15 cellular contexts compared by ENCODE assay signal in genomic region chr17:44044092-44044491, GRCh38. TPM values are rescaled to one million over a fixed set of nuclear protein-coding genes. Genes with fewer than 3 reads are reported as not detected.
DNase-seq lines count a peak whose midpoint lies in the region; ATAC-seq, FAIRE-seq and TF ChIP-seq lines count a peak whose summit lies in the region.
"Had no signal": no experiment of that assay in that cellular context is flagged by ENCODE, and none has a peak within 500 bp of the region (broad histone marks: within the 10 kb centered on the region; RNA-seq: fewer than 3 reads in every experiment).

No MANE protein-coding gene starts in this region.

- H3K9me3 Mint-ChIP-seq in activated T-helper 2 cell treated with anti-CD3 and anti-CD28 coated beads, Interferon-gamma antibody, Interleukin-2, Interleukin-4, amounts not matched to agents 10 μg/mL and 5 μg/mL and 100 μg/mL, durations not matched to agents 14 hours and 24 hours and 36 hours = no peaks in the 10 kb centered on the region
- H3K9me3 Mint-ChIP-seq: central memory CD8-positive, alpha-beta T cell had no signal

- peaks cover 15% of the 10 kb centered on the region; the same call in 1 of the 2 replicates for H4K20me1 ChIP-seq in HCT116 (ENCODE audit: insufficient read depth)

- H3K36me3 Mint-ChIP-seq in activated T-helper 2 cell treated with anti-CD3 and anti-CD28 coated beads, Interferon-gamma antibody, Interleukin-2, Interleukin-4, amounts not matched to agents 10 μg/mL and 5 μg/mL and 100 μg/mL, durations not matched to agents 14 hours and 24 hours and 36 hours (ENCODE audit: low read depth) = peaks cover 49% of the 10 kb centered on the region

- H3K27ac Mint-ChIP-seq in activated T-helper 2 cell treated with anti-CD3 and anti-CD28 coated beads, Interferon-gamma antibody, Interleukin-2, Interleukin-4, amounts not matched to agents 10 μg/mL and 5 μg/mL and 100 μg/mL, durations not matched to agents 14 hours and 24 hours and 36 hours = no peak overlapping the region

- TF ChIP-seq RAD21 in A549 (conservative IDR thresholded peaks at IDR 0.05 in 1 of 2, IDR thresholded peaks at IDR 0.05 in 1 of 2) (no peak), HCT116 (IDR thresholded peaks at IDR 0.05; ENCODE audit: low read depth) (no peak)

- TF ChIP-seq POLR2A in A549 (IDR thresholded peaks at IDR 0.05; ENCODE audit: low read length) = no peak
- no peak for TF ChIP-seq POLR2A in HCT116 (IDR thresholded peaks at IDR 0.05; ENCODE audit: borderline replicate concordance, extremely low read depth, insufficient read depth, insufficient read length)

- RAD21 ChIA-PET in HCT116 (lab: Charles Lee; ENCODE audit: low non-redundant PET in 1 of 2, low total read pairs in 2 of 2, uncharacterized antibody in 2 of 2, unreplicated experiment in 2 of 2) = interaction anchor here in 1 of 2 experiments (0.6 kb wide), 1 partner anchor 676 kb away, joined by 4 read pairs; no protein-coding TSS in a partner anchor

- DNase-seq in A549 (ENCODE audit: low read depth in 1 of 2, low spot score in 1 of 2) (no peak), HCT116 (ENCODE audit: low read depth, low spot score) (no peak), cardiac fibroblast (ENCODE audit: low read depth in 2 of 2) (peak; percentile 59 to 79), lower lobe of right lung (no peak), GM19239 (ENCODE audit: insufficient read length, low spot score) (no peak), T-helper 9 cell (no peak)
- no peak for DNase-seq in activated CD8-positive, alpha-beta memory T cell treated with anti-CD3 and anti-CD28 coated beads, Interleukin-2, amount 50 U/mL, for 48 hours
- no peak for DNase-seq in activated T-helper 2 cell treated with anti-CD3 and anti-CD28 coated beads, Interferon-gamma antibody, Interleukin-2, Interleukin-4, amounts not matched to agents 10 μg/mL and 5 μg/mL and 100 μg/mL, durations not matched to agents 14 hours and 24 hours and 36 hours (ENCODE audit: low spot score)
- DNase-seq: BE2C, left ventricle myocardium superior, NCI-H2029 treated with DMSO at 0.1 percent for 48 hours, posterior cingulate gyrus, thyroid gland had no signal

- no peak for TF ChIP-seq EP300 in A549 (IDR thresholded peaks at IDR 0.05)

- H3K27me3 Mint-ChIP-seq in activated T-helper 2 cell treated with anti-CD3 and anti-CD28 coated beads, Interferon-gamma antibody, Interleukin-2, Interleukin-4, amounts not matched to agents 10 μg/mL and 5 μg/mL and 100 μg/mL, durations not matched to agents 14 hours and 24 hours and 36 hours (ENCODE audit: low read depth) = no peaks in the 10 kb centered on the region
- H3K27me3 Mint-ChIP-seq: central memory CD8-positive, alpha-beta T cell had no signal

- 58% methylated on average over 1 of the region's 1 CpG for WGBS in A549 (ENCODE audit: missing lambda C conversion rate)

- peaks cover 13% of the 10 kb centered on the region for H3K4me1 Mint-ChIP-seq in activated T-helper 2 cell treated with anti-CD3 and anti-CD28 coated beads, Interferon-gamma antibody, Interleukin-2, Interleukin-4, amounts not matched to agents 10 μg/mL and 5 μg/mL and 100 μg/mL, durations not matched to agents 14 hours and 24 hours and 36 hours (ENCODE audit: low read depth)

- H3K9me3 ChIP-seq in A549 = no peaks in the 10 kb centered on the region
- H3K9me3 ChIP-seq in HCT116 (ENCODE audit: control insufficient read depth in 1 of 2, insufficient read depth in 1 of 2, low read depth in 1 of 2, low read length in 2 of 2) = no peaks in the 10 kb centered on the region
- no peaks in the 10 kb centered on the region for H3K9me3 ChIP-seq in lower lobe of right lung
- H3K9me3 ChIP-seq: BE2C, thyroid gland had no signal

- H3K4me3 ChIP-seq in A549 (no peak overlapping the region), HCT116 (replicated peaks in 1 of 2; ENCODE audit: low read depth in 1 of 2, low read length in 2 of 2) (no peak overlapping the region), cardiac fibroblast (replicated peaks in 1 of 2; ENCODE audit: low read depth in 2 of 2, low read length in 2 of 2) (no peak overlapping the region), lower lobe of right lung (no peak overlapping the region)
- H3K4me3 ChIP-seq: thyroid gland had no signal

- ATAC-seq in A549 = no peak
- no peak for ATAC-seq in HCT116
- no peak for ATAC-seq in lower lobe of right lung

- peaks cover 92% of the 10 kb centered on the region for H3K79me2 ChIP-seq in HCT116 (ENCODE audit: insufficient read depth, low read length)

- H3K4me3 Mint-ChIP-seq in activated T-helper 2 cell treated with anti-CD3 and anti-CD28 coated beads, Interferon-gamma antibody, Interleukin-2, Interleukin-4, amounts not matched to agents 10 μg/mL and 5 μg/mL and 100 μg/mL, durations not matched to agents 14 hours and 24 hours and 36 hours (ENCODE audit: low read depth) = no peak overlapping the region
- H3K4me3 Mint-ChIP-seq: central memory CD8-positive, alpha-beta T cell had no signal

- no peaks in the 10 kb centered on the region for H3K9me2 ChIP-seq in HCT116 (ENCODE audit: insufficient read depth)

- H3K36me3 ChIP-seq in HCT116 (ENCODE audit: control insufficient read depth in 1 of 2, insufficient read depth in 2 of 2, low read length in 2 of 2) = peaks cover 14 to 34% of the 10 kb centered on the region in 2 experiments; a peak in 2 of 4 replicates
- H3K36me3 ChIP-seq in lower lobe of right lung = peaks cover 25% of the 10 kb centered on the region

- intact Hi-C loops in HCT116 (cut with micrococcal nuclease) = no loop called here
- intact Hi-C loops in lower lobe of right lung (cut with DNase I) = loop anchor here (10.0 kb wide), 1 partner anchor 99 kb away; the partner anchor contains the start of gene PPY
- intact Hi-C loops in activated T-helper 2 cell treated with anti-CD3 and anti-CD28 coated beads, Interferon-gamma antibody, Interleukin-2, Interleukin-4, amounts not matched to agents 10 μg/mL and 5 μg/mL and 100 μg/mL, durations not matched to agents 14 hours and 24 hours and 36 hours (cut with micrococcal nuclease) = no loop called here

- TF ChIP-seq CTCF in A549 (IDR thresholded peaks at IDR 0.05) (no peak), HCT116 (IDR thresholded peaks at IDR 0.05 in 2 of 3, conservative IDR thresholded peaks at IDR 0.05 in 1 of 3; ENCODE audit: borderline replicate concordance in 1 of 3, insufficient read depth in 1 of 3, low read depth in 2 of 3, low read length in 2 of 3) (no peak), cardiac fibroblast (IDR thresholded peaks at IDR 0.05; ENCODE audit: low read depth, low read length) (no peak), lower lobe of right lung (IDR thresholded peaks at IDR 0.05) (no peak)

- FAIRE-seq in A549 (lab: Jason Lieb, UNC) (no peak), GM19239 (lab: Jason Lieb, UNC) (no peak)
- FAIRE-seq: G401.6 had no signal

- 0 out of 6 replicates have a peak overlapping the region, but pooled peaks of 1 of the 2 experiments have one; percentile 0 for H3K27ac ChIP-seq in A549
- no peak overlapping the region for H3K27ac ChIP-seq in HCT116 (ENCODE audit: low read depth, low read length)
- peak overlapping the region; percentile 6 for H3K27ac ChIP-seq in lower lobe of right lung
- H3K27ac ChIP-seq: thyroid gland had no signal

- POLR2A ChIA-PET in A549 (lab: Yijun Ruan, JAX) (interaction anchor here (0.6 to 2.1 kb wide), 4 partner anchors 15 to 79 kb away, joined by 3 to 7 read pairs (median 4); partner anchors contain the start of genes G6PC3, HDAC5 and LSM12), HCT116 (lab: Charles Lee) (interaction anchor here (0.9 to 1.3 kb wide), 3 partner anchors 18 to 46 kb away, joined by 3 read pairs; no protein-coding TSS in a partner anchor)

- H3K4me1 ChIP-seq in A549 (peaks cover 11% of the 10 kb centered on the region), HCT116 (ENCODE audit: control insufficient read depth in 1 of 2, insufficient read depth in 2 of 2, low read length in 2 of 2) (no peaks in the 10 kb centered on the region), lower lobe of right lung (peaks cover 37% of the 10 kb centered on the region)

- H2AFZ ChIP-seq in HCT116 (ENCODE audit: low read depth, low read length, poor library complexity, severe bottlenecking) = no peak overlapping the region

- TSS peak; percentile 21 for BruUV-seq in HCT116 (replicated peaks; lab: Mats Ljungman, UMichigan)

- no peaks in the 10 kb centered on the region for H3K27me3 ChIP-seq in HCT116 (ENCODE audit: insufficient read depth, low read length)
- H3K27me3 ChIP-seq in lower lobe of right lung (ENCODE audit: low read depth) = no peaks in the 10 kb centered on the region
- H3K27me3 ChIP-seq: BE2C, thyroid gland had no signal

- no peak overlapping the region for H3K9ac ChIP-seq in HCT116 (ENCODE audit: low read length)

- H3K4me2 ChIP-seq in A549 (0 out of 3 replicates have a peak overlapping the region, but pooled peaks have one; percentile 10), HCT116 (ENCODE audit: low read length) (no peak overlapping the region)

- CTCF ChIA-PET in A549 (lab: Yijun Ruan, JAX) (interaction anchor here (0.6 to 8.6 kb wide), 16 partner anchors 7 to 133 kb away, joined by 3 to 145 read pairs (median 4); partner anchors contain the start of genes HDAC5, LSM12 and PPY), HCT116 (lab: Charles Lee) (interaction anchor here (0.6 to 3.5 kb wide), 2 partner anchors 18 to 100 kb away, joined by 4 to 40 read pairs; no protein-coding TSS in a partner anchor)

RNA-seq across cellular contexts. Expression of gene LSM12, which starts 22.4 kb away (rescaled TPM):
- 64.9 and 75.0 TPM in 2 replicates for polyA plus RNA-seq in A549 (2011; rRNA removed)
- 33.6 and 38.9 TPM in 2 replicates for polyA plus RNA-seq in A549 (2012; cell fraction: cytosol; rRNA removed)
- 15.7 and 19.4 TPM in 2 replicates for polyA plus RNA-seq in A549 (2012; cell fraction: nucleus; rRNA removed)
- 42.4 to 43.9 TPM (median 43.1 TPM) in 3 replicates for polyA plus RNA-seq in A549 (2017; fragmentation: RNase III; extraction: RNeasy Plus Mini Kit Qiagen cat#74134 plus additional on column Dnase treatment)
- polyA minus RNA-seq in A549 (2011; rRNA and poly(A)+ RNA removed) = 72.8 and 73.5 TPM in 2 replicates
- total RNA-seq in HCT116 (2021; ENCODE audit: unreplicated experiment) = 99.6 TPM
- polyA plus RNA-seq in HCT116 (2012) = 44.3 and 45.4 TPM in 2 replicates
- total RNA-seq in lower lobe of right lung = 39.1 TPM
- total RNA-seq in activated T-helper 2 cell treated with anti-CD3 and anti-CD28 coated beads, Interferon-gamma antibody, Interleukin-2, Interleukin-4, amounts not matched to agents 10 μg/mL and 5 μg/mL and 100 μg/mL, durations not matched to agents 14 hours and 24 hours and 36 hours = 81.4 and 88.4 TPM in 2 replicates

RNA-seq across cellular contexts. Expression of gene G6PC3, which starts 26.4 kb away (rescaled TPM):
- 104 TPM in 2 replicates for polyA plus RNA-seq in A549 (2011; rRNA removed)
- polyA plus RNA-seq in A549 (2012; cell fraction: cytosol; rRNA removed) = 216 and 285 TPM in 2 replicates
- 173 and 235 TPM in 2 replicates for polyA plus RNA-seq in A549 (2012; cell fraction: nucleus; rRNA removed)
- 122 to 130 TPM (median 128 TPM) in 3 replicates for polyA plus RNA-seq in A549 (2017; fragmentation: RNase III; extraction: RNeasy Plus Mini Kit Qiagen cat#74134 plus additional on column Dnase treatment)
- 147 and 151 TPM in 2 replicates for polyA minus RNA-seq in A549 (2011; rRNA and poly(A)+ RNA removed)
- 50.6 TPM for total RNA-seq in HCT116 (2021; ENCODE audit: unreplicated experiment)
- polyA plus RNA-seq in HCT116 (2012) = 67.8 and 69.6 TPM in 2 replicates
- total RNA-seq in lower lobe of right lung = 40.1 TPM
- 36.3 and 39.2 TPM in 2 replicates for total RNA-seq in activated T-helper 2 cell treated with anti-CD3 and anti-CD28 coated beads, Interferon-gamma antibody, Interleukin-2, Interleukin-4, amounts not matched to agents 10 μg/mL and 5 μg/mL and 100 μg/mL, durations not matched to agents 14 hours and 24 hours and 36 hours

RNA-seq across cellular contexts. Expression of gene TMEM101, which starts 29.3 kb away (rescaled TPM):
- 38.2 and 40.3 TPM in 2 replicates for polyA plus RNA-seq in A549 (2011; rRNA removed)
- polyA plus RNA-seq in A549 (2012; cell fraction: cytosol; rRNA removed) = 53.9 and 59.4 TPM in 2 replicates
- polyA plus RNA-seq in A549 (2012; cell fraction: nucleus; rRNA removed) = 64.5 and 68.1 TPM in 2 replicates
- 29.6 to 33.5 TPM (median 32.2 TPM) in 3 replicates for polyA plus RNA-seq in A549 (2017; fragmentation: RNase III; extraction: RNeasy Plus Mini Kit Qiagen cat#74134 plus additional on column Dnase treatment)
- 37.8 and 44.1 TPM in 2 replicates for polyA minus RNA-seq in A549 (2011; rRNA and poly(A)+ RNA removed)
- 43.8 TPM for total RNA-seq in HCT116 (2021; ENCODE audit: unreplicated experiment)
- 59.2 and 64.4 TPM in 2 replicates for polyA plus RNA-seq in HCT116 (2012)
- total RNA-seq in lower lobe of right lung = 28.4 TPM
- total RNA-seq in activated T-helper 2 cell treated with anti-CD3 and anti-CD28 coated beads, Interferon-gamma antibody, Interleukin-2, Interleukin-4, amounts not matched to agents 10 μg/mL and 5 μg/mL and 100 μg/mL, durations not matched to agents 14 hours and 24 hours and 36 hours = 29.5 and 29.9 TPM in 2 replicates

RNA-seq across cellular contexts. Expression of gene NAGS, which starts 39.7 kb away (rescaled TPM):
- polyA plus RNA-seq in A549 (2011; rRNA removed) (0.61 and 0.66 TPM in 2 replicates), A549 (2017; fragmentation: RNase III; extraction: RNeasy Plus Mini Kit Qiagen cat#74134 plus additional on column Dnase treatment) (0.76 to 0.88 TPM (median 0.77 TPM) in 3 replicates)
- polyA plus RNA-seq in A549 (2012; cell fraction: cytosol; rRNA removed) = 0.49 and 0.75 TPM in 2 replicates
- polyA plus RNA-seq in A549 (2012; cell fraction: nucleus; rRNA removed) = 0.40 and 0.59 TPM in 2 replicates
- 0.68 and 0.91 TPM in 2 replicates for polyA minus RNA-seq in A549 (2011; rRNA and poly(A)+ RNA removed)
- total RNA-seq in HCT116 (2021; ENCODE audit: unreplicated experiment) (10.0 TPM), lower lobe of right lung (6.4 TPM)
- 10.8 and 13.2 TPM in 2 replicates for polyA plus RNA-seq in HCT116 (2012)
- 0.28 and 0.82 TPM in 2 replicates for total RNA-seq in activated T-helper 2 cell treated with anti-CD3 and anti-CD28 coated beads, Interferon-gamma antibody, Interleukin-2, Interleukin-4, amounts not matched to agents 10 μg/mL and 5 μg/mL and 100 μg/mL, durations not matched to agents 14 hours and 24 hours and 36 hours

Comparison
In these comparisons a context has a peak if more than half of its experiments do, and no peak if none do; other contexts are left out.
1. DNase-seq: peak in cardiac fibroblast (2 of 2); none in A549 (0 of 2), HCT116 (single experiment), lower lobe of right lung (single experiment), activated CD8-positive, alpha-beta memory T cell treated with anti-CD3 and anti-CD28 coated beads, Interleukin-2, amount 50 U/mL, for 48 hours (single experiment), activated T-helper 2 cell treated with anti-CD3 and anti-CD28 coated beads, Interferon-gamma antibody, Interleukin-2, Interleukin-4, amounts not matched to agents 10 μg/mL and 5 μg/mL and 100 μg/mL, durations not matched to agents 14 hours and 24 hours and 36 hours (single experiment), GM19239 (single experiment) and T-helper 9 cell (single experiment).